Comparison of ENCODE assay signal across 10 cellular contexts in genomic region chr5:140881889-140882590, GRCh38. TPM values are rescaled to one million over a fixed set of nuclear protein-coding genes. Genes with fewer than 3 reads are reported as not detected.
DNase-seq lines count a peak whose midpoint lies in the region; ATAC-seq and TF ChIP-seq lines count a peak whose summit lies in the region.
"Had no signal": no experiment of that assay in that cellular context is flagged by ENCODE, and none has a peak within 500 bp of the region (broad histone marks: within the 10 kb centered on the region; RNA-seq: fewer than 3 reads in every experiment).

Gene PCDHA13 (plus strand): TSS chr5:140882124. CDS start chr5:140882269, 145 bp downstream.

- H3K4me1 ChIP-seq in body of pancreas = no peaks in the 10 kb centered on the region

- intact Hi-C loops in body of pancreas (cut with DNase I) = no loop called here

- H3K36me3 ChIP-seq in body of pancreas (replicated peaks in 1 of 2; ENCODE audit: insufficient read depth in 1 of 2, low read depth in 2 of 2) (no peaks in the 10 kb centered on the region), kidney epithelial cell (ENCODE audit: control insufficient read depth, insufficient read depth, low read length) (no peaks in the 10 kb centered on the region)

- ATAC-seq in body of pancreas = no peak

- peak; percentile 12 for DNase-seq in HPDE6-E6E7 (ENCODE audit: extremely low spot score)
- DNase-seq in body of pancreas = peak in 3 of 4 donors; percentile 18 to 45 (median 25)
- DNase-seq in kidney epithelial cell (ENCODE audit: low read depth) = no peak
- no peak for DNase-seq in stimulated activated CD4-positive, alpha-beta T cell treated with anti-CD3 and anti-CD28 coated beads, Interleukin-4, amount 100 ng/mL, for 1 hour
- no peak for DNase-seq in NCI-H1105 treated with DMSO at 0.1 percent for 48 hours (lab: John Stamatoyannopoulos, UW)
- DNase-seq in stimulated activated naive CD4-positive, alpha-beta T cell (lab: John Stamatoyannopoulos, UW) = no peak
- DNase-seq: GDM1, NCI-H446 treated with DMSO at 0.1 percent for 48 hours had no signal

- no peak for TF ChIP-seq POLR2A in body of pancreas (IDR thresholded peaks at IDR 0.05)

- H3K27ac ChIP-seq in body of pancreas (peak within 1 kb of the TSS in 1 of 4 donors; percentile 10), temporal lobe (ENCODE audit: low read depth, low read length) (no peak within 1 kb of the TSS)
- H3K27ac ChIP-seq: skin epidermis had no signal

- peaks cover 0 to 30% (median 2%) of the 10 kb centered on the region in 3 donors for H3K9me3 ChIP-seq in body of pancreas

- peak in 4 of 7 experiments; percentile 20 to 41 (median 35) for TF ChIP-seq CTCF in body of pancreas (IDR thresholded peaks at IDR 0.05)
- peak; percentile 20 for TF ChIP-seq CTCF in kidney epithelial cell (IDR thresholded peaks at IDR 0.05; ENCODE audit: insufficient read depth, low read length, poor library complexity, severe bottlenecking)

- H3K27me3 ChIP-seq in body of pancreas = no peaks in the 10 kb centered on the region
- peaks cover 3% of the 10 kb centered on the region for H3K27me3 ChIP-seq in kidney epithelial cell (ENCODE audit: control insufficient read depth, insufficient read depth, low read length)

- H3K4me3 ChIP-seq in body of pancreas (no peak within 1 kb of the TSS), kidney epithelial cell (ENCODE audit: low read depth, low read length) (no peak within 1 kb of the TSS)
- H3K4me3 ChIP-seq: skin epidermis had no signal

- WGBS in body of pancreas, 2 donors = 11 to 23% methylated on average over 12 to 31 of the region's 35 CpGs

RNA-seq across cellular contexts. Expression of gene PCDHA13, which starts in this region (rescaled TPM):
- total RNA-seq in body of pancreas = 1 to 10 TPM; 2.3 to 7.6 TPM
- total RNA-seq in kidney epithelial cell = 0.21 TPM in 1 of 2 replicates, not detected in the other
- total RNA-seq in temporal lobe = 24.3 TPM

Comparison
In these comparisons a context has a peak if more than half of its experiments do, and no peak if none do; other contexts are left out.
1. DNase-seq: peak in HPDE6-E6E7 (single experiment) and body of pancreas (3 of 4); none in kidney epithelial cell (single experiment), stimulated activated CD4-positive, alpha-beta T cell treated with anti-CD3 and anti-CD28 coated beads, Interleukin-4, amount 100 ng/mL, for 1 hour (single experiment), NCI-H1105 treated with DMSO at 0.1 percent for 48 hours (single experiment) and stimulated activated naive CD4-positive, alpha-beta T cell (0 of 6).